In genomic region chr16:62883526-62883925, GRCh38 we compare ENCODE assay signal across 24 cellular contexts.
"Had no signal": no experiment of that assay in that cellular context is flagged by ENCODE, and none has a peak within 500 bp of the region (broad histone marks: within the 10 kb centered on the region; RNA-seq: fewer than 3 reads in every experiment).

No MANE protein-coding gene starts in this region.

- H3K36me3 ChIP-seq: colonic mucosa, esophagus muscularis mucosa, esophagus squamous epithelium, gastrocnemius medialis, gastroesophageal sphincter, heart left ventricle, heart right ventricle had no signal

- H3K4me1 Mint-ChIP-seq: endodermal cell had no signal

- H3K27ac ChIP-seq: colonic mucosa, coronary artery, dorsolateral prefrontal cortex, epithelial cell of prostate, esophagus muscularis mucosa, esophagus squamous epithelium, foreskin keratinocyte, gastrocnemius medialis, gastroesophageal sphincter had no signal

- H3K4me3 ChIP-seq: colonic mucosa, coronary artery, dorsolateral prefrontal cortex, esophagus muscularis mucosa, esophagus squamous epithelium, gastrocnemius medialis, gastroesophageal sphincter, heart left ventricle, heart right ventricle had no signal

- H3K27me3 ChIP-seq: colonic mucosa, dorsolateral prefrontal cortex, esophagus muscularis mucosa, esophagus squamous epithelium, foreskin keratinocyte, gastrocnemius medialis, gastroesophageal sphincter, heart left ventricle, heart right ventricle had no signal

- H3K9me3 Mint-ChIP-seq: endodermal cell had no signal

- H3K27me3 Mint-ChIP-seq: dendritic cell treated with granulocyte-macrophage colony-stimulating factor and Interleukin-4, amounts not matched to agents 40 ng/mL and 50 ng/mL, for 4 days; effector memory CD8-positive, alpha-beta T cell had no signal

- H3K27ac Mint-ChIP-seq: dendritic cell treated with granulocyte-macrophage colony-stimulating factor and Interleukin-4, amounts not matched to agents 40 ng/mL and 50 ng/mL, for 4 days; effector memory CD8-positive, alpha-beta T cell; endodermal cell had no signal

- H3K4me1 ChIP-seq: colonic mucosa, esophagus muscularis mucosa, esophagus squamous epithelium, foreskin keratinocyte, gastrocnemius medialis, gastroesophageal sphincter, heart left ventricle had no signal

- H3K4me3 Mint-ChIP-seq: dendritic cell treated with granulocyte-macrophage colony-stimulating factor and Interleukin-4, amounts not matched to agents 40 ng/mL and 50 ng/mL, for 4 days; effector memory CD8-positive, alpha-beta T cell; endodermal cell had no signal

- ATAC-seq: effector memory CD8-positive, alpha-beta T cell; esophagus mucosa; foreskin keratinocyte; gastrocnemius medialis; gastroesophageal sphincter had no signal

- H3K9me3 ChIP-seq: colonic mucosa, gastrocnemius medialis had no signal

- DNase-seq: colonic mucosa; cortex of kidney; dermis blood vessel endothelial cell; dorsolateral prefrontal cortex; effector CD4-positive, alpha-beta T cell; effector CD8-positive, alpha-beta T cell; effector memory CD4-positive, alpha-beta T cell; effector memory CD8-positive, alpha-beta T cell; endodermal cell; erythroblast; esophagus squamous epithelium; foreskin fibroblast; foreskin keratinocyte; foreskin melanocyte; gastrocnemius medialis; glutamatergic neuron; heart left ventricle; heart right ventricle had no signal
